Comparison of ENCODE assay signal across 26 cellular contexts in genomic region chr21:46477765-46478164, GRCh38. TPM values are rescaled to one million over a fixed set of nuclear protein-coding genes. Genes with fewer than 3 reads are reported as not detected.
DNase-seq lines count a peak whose midpoint lies in the region; ATAC-seq and TF ChIP-seq lines count a peak whose summit lies in the region.
"Had no signal": no experiment of that assay in that cellular context is flagged by ENCODE, and none has a peak within 500 bp of the region (broad histone marks: within the 10 kb centered on the region; RNA-seq: fewer than 3 reads in every experiment).

No MANE protein-coding gene starts in this region.

- in situ Hi-C loops in gastrocnemius medialis (cut with MboI; ENCODE audit: low sequenced_read_pairs in 4 of 4), result no loop called here

- intact Hi-C loops in gastrocnemius medialis (cut with DNase I; ENCODE audit: low total_unique reads), result no loop called here

- H3K9me3 ChIP-seq in gastrocnemius medialis, result no peaks in the 10 kb centered on the region
- H3K9me3 ChIP-seq: esophagus squamous epithelium, neutrophil, tibial nerve had no signal

- ATAC-seq in foreskin keratinocyte, result peak; percentile 45
- ATAC-seq in gastrocnemius medialis, result peak; percentile 77 to 92
- no peak for ATAC-seq in HG02970 (IDR thresholded peaks at IDR 0.05; ENCODE audit: low FRiP score, unreplicated experiment)
- ATAC-seq: CD8-positive, alpha-beta T cell; stimulated activated naive CD8-positive, alpha-beta T cell treated with anti-CD3 and anti-CD28 coated beads, Interleukin-15, amount 100 ng/mL, for 72 hours had no signal

- DNase-seq in LNCaP clone FGC (ENCODE audit: low read depth) (no peak), choroid plexus epithelial cell (ENCODE audit: low read depth) (peak; percentile 61), foreskin keratinocyte (peak; percentile 32 to 76), gastrocnemius medialis (peak in 1 of 2 donors; percentile 27), SK-N-DZ (ENCODE audit: low spot score) (no peak), GOT3 (lab: John Stamatoyannopoulos, UW) (no peak)
- DNase-seq: activated CD4-positive, alpha-beta T cell treated with anti-CD3 and anti-CD28 coated beads for 1 hour; activated T-cell treated with anti-CD3 and anti-CD28 coated beads, Interleukin-2, amount 50 U/mL, for 24 hours; AML-193; amygdala; CD8-positive, alpha-beta T cell; DMS153; esophagus squamous epithelium; H7; KG1; NCI-H187; NCI-H345; NCI-H82; retina; Right ventricle myocardium superior; stimulated activated CD4-positive, alpha-beta T cell treated with anti-CD3 and anti-CD28 coated beads, Interleukin-12 subunit alpha, Interleukin-12 subunit beta, amount 100 ng/mL, for 4 hours; stimulated activated naive CD8-positive, alpha-beta T cell treated with anti-CD3 and anti-CD28 coated beads, Interleukin-15, amount 100 ng/mL, for 72 hours had no signal

- H3K27ac ChIP-seq in foreskin keratinocyte (no peak overlapping the region), gastrocnemius medialis (peak overlapping the region; percentile 41 to 74 (median 72))
- H3K27ac ChIP-seq: esophagus squamous epithelium, neutrophil, tibial nerve had no signal

- no peaks in the 10 kb centered on the region for H3K36me3 ChIP-seq in gastrocnemius medialis

- H3K27me3 ChIP-seq in foreskin keratinocyte, result no peaks in the 10 kb centered on the region
- no peaks in the 10 kb centered on the region for H3K27me3 ChIP-seq in gastrocnemius medialis
- H3K27me3 ChIP-seq: esophagus squamous epithelium, neutrophil, tibial nerve had no signal

- H3K4me3 ChIP-seq in LNCaP clone FGC (ENCODE audit: low read depth, low read length), result no peak overlapping the region
- no peak overlapping the region for H3K4me3 ChIP-seq in choroid plexus epithelial cell (ENCODE audit: low read depth, low read length)
- H3K4me3 ChIP-seq in gastrocnemius medialis, result no peak overlapping the region
- H3K4me3 ChIP-seq: esophagus squamous epithelium, lung, tibial nerve had no signal

- TF ChIP-seq CTCF in LNCaP clone FGC (IDR thresholded peaks at IDR 0.05; ENCODE audit: control insufficient read depth, extremely low read depth, insufficient read depth) (0 out of 2 replicates have a peak, but pooled peaks have one; percentile 2), choroid plexus epithelial cell (conservative IDR thresholded peaks at IDR 0.05; ENCODE audit: low read depth, low read length) (no peak), foreskin keratinocyte (conservative IDR thresholded peaks at IDR 0.05) (no peak), gastrocnemius medialis (IDR thresholded peaks at IDR 0.05 in 4 of 5, conservative IDR thresholded peaks at IDR 0.05 in 1 of 5) (no peak)

- H3K4me1 ChIP-seq in foreskin keratinocyte, result no peaks in the 10 kb centered on the region
- H3K4me1 ChIP-seq in gastrocnemius medialis, result peaks cover 17 to 28% of the 10 kb centered on the region in 2 donors

- TF ChIP-seq POLR2A in gastrocnemius medialis (IDR thresholded peaks at IDR 0.05), result no peak

RNA-seq across cellular contexts. Expression of gene DIP2A, which starts 19.1 kb away (rescaled TPM):
- 30.6 and 32.0 TPM in 2 replicates for total RNA-seq in foreskin keratinocyte
- polyA plus RNA-seq in foreskin keratinocyte, result 9.7 and 10.8 TPM in 2 replicates
- 10 to 100 TPM in 2 of 4 donors, 1 to 10 TPM in 2; 6.3 to 15.5 (median 11.8) TPM for total RNA-seq in gastrocnemius medialis
- 14.0 and 17.4 TPM in 2 replicates for polyA plus RNA-seq in SK-N-DZ (2014; cell fraction: cytosol; rRNA removed)
- polyA plus RNA-seq in SK-N-DZ (2014; cell fraction: nucleus; rRNA removed), result 47.3 and 73.5 TPM in 2 replicates

Comparison
In these comparisons a context has a peak if more than half of its experiments do, and no peak if none do; other contexts are left out.
1. DNase-seq: peak in choroid plexus epithelial cell (single experiment) and foreskin keratinocyte (2 of 2); none in LNCaP clone FGC (single experiment), SK-N-DZ (single experiment) and GOT3 (single experiment).